1 cellular context compared by ENCODE assay signal in the genomic region with DNA sequence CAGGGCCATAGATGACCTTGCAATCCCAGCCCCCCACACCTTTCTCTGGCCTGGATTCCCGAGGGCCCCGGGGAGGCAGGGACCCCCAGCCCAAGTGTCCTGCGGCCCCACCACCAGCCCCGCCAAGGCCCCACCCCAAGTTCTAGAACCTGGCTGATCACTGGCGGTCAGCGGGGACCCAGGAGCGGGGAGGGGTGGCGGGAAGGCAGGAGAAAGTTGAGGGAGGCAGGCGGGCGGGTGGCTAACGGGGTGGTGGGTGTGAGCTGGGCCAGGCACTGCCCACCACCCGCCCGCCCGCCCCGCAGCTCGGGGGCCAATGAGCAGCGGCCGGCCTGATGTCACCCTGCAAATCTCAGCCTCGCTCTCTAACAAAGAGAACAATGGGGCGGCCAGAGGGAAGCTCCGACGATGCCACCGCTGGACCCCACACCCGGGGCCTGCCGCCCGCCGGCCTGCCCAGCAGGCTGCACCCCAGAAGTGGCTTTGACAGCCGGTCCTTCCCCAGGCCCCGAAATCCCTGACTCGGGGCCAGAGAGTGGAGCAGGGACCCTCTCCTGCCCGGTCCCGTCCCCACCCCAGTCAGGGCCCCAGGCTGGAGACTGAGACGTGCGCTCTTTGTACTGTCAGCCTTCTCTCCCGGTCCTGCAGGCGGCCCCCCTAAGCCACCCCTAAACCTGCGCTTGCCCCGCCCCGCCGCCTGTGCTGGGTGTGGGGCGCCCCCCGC.
TF ChIP-seq lines count a peak whose summit lies in the region.

No MANE protein-coding gene starts in this region.

TF ChIP-seq in HEK293, 187 proteins besides CTCF, POLR2A, EP300 and RAD21 (continued from another document):
- TF ChIP-seq MYNN (tag by site-specific recombination; IDR thresholded peaks at IDR 0.05; ENCODE audit: borderline replicate concordance) = no peak
- no peak for TF ChIP-seq ZNF670 (tag by site-specific recombination; IDR thresholded peaks at IDR 0.05; ENCODE audit: low read depth)
- peak; percentile 47 for TF ChIP-seq KLF1 (tag by site-specific recombination; IDR thresholded peaks at IDR 0.05)
- no peak for TF ChIP-seq ZNF2 (tag by site-specific recombination; IDR thresholded peaks at IDR 0.05)
- TF ChIP-seq, protein P1, sequence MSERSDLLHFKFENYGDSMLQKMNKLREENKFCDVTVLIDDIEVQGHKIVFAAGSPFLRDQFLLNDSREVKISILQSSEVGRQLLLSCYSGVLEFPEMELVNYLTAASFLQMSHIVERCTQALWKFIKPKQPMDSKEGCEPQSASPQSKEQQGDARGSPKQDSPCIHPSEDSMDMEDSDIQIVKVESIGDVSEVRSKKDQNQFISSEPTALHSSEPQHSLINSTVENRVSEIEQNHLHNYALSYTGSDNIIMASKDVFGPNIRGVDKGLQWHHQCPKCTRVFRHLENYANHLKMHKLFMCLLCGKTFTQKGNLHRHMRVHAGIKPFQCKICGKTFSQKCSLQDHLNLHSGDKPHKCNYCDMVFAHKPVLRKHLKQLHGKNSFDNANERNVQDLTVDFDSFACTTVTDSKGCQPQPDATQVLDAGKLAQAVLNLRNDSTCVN (tag by site-specific recombination; optimal IDR thresholded peaks at IDR 0.05) = peak; percentile 7
- TF ChIP-seq ZNF221 (tag by site-specific recombination; IDR thresholded peaks at IDR 0.05; ENCODE audit: borderline replicate concordance) = no peak
